ENCODE assay signal across 2 cellular contexts in genomic region chr20:48933017-48933766, GRCh38.
TF ChIP-seq lines count a peak whose summit lies in the region.

No MANE protein-coding gene starts in this region.

TF ChIP-seq in A549, 52 proteins besides CTCF, POLR2A, EP300 and RAD21 (continued from another document):
- TF ChIP-seq HMGXB4 (CRISPR knock-in tag; IDR thresholded peaks at IDR 0.05; ENCODE audit: borderline replicate concordance), result no peak
- no peak for TF ChIP-seq MAX (IDR thresholded peaks at IDR 0.05)
- TF ChIP-seq, protein P1, sequence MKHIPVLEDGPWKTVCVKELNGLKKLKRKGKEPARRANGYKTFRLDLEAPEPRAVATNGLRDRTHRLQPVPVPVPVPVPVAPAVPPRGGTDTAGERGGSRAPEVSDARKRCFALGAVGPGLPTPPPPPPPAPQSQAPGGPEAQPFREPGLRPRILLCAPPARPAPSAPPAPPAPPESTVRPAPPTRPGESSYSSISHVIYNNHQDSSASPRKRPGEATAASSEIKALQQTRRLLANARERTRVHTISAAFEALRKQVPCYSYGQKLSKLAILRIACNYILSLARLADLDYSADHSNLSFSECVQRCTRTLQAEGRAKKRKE (CRISPR knock-in tag; IDR thresholded peaks at IDR 0.05; ENCODE audit: low read depth), result no peak

TF ChIP-seq in HepG2, 621 proteins besides CTCF, POLR2A, EP300 and RAD21 (continued from another document):
- TF ChIP-seq E2F5 (CRISPR knock-in tag; conservative IDR thresholded peaks at IDR 0.05), result no peak
- no peak for TF ChIP-seq MIER3 (CRISPR knock-in tag; IDR thresholded peaks at IDR 0.05; ENCODE audit: borderline replicate concordance)
- TF ChIP-seq ZNF781 (CRISPR knock-in tag; IDR thresholded peaks at IDR 0.05; ENCODE audit: borderline replicate concordance, not compliant biosample characterization), result peak; percentile 36
- TF ChIP-seq, protein P2, sequence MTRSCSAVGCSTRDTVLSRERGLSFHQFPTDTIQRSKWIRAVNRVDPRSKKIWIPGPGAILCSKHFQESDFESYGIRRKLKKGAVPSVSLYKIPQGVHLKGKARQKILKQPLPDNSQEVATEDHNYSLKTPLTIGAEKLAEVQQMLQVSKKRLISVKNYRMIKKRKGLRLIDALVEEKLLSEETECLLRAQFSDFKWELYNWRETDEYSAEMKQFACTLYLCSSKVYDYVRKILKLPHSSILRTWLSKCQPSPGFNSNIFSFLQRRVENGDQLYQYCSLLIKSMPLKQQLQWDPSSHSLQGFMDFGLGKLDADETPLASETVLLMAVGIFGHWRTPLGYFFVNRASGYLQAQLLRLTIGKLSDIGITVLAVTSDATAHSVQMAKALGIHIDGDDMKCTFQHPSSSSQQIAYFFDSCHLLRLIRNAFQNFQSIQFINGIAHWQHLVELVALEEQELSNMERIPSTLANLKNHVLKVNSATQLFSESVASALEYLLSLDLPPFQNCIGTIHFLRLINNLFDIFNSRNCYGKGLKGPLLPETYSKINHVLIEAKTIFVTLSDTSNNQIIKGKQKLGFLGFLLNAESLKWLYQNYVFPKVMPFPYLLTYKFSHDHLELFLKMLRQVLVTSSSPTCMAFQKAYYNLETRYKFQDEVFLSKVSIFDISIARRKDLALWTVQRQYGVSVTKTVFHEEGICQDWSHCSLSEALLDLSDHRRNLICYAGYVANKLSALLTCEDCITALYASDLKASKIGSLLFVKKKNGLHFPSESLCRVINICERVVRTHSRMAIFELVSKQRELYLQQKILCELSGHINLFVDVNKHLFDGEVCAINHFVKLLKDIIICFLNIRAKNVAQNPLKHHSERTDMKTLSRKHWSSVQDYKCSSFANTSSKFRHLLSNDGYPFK (CRISPR knock-in tag; IDR thresholded peaks at IDR 0.05; ENCODE audit: borderline replicate concordance), result 0 out of 2 replicates have a peak, but pooled peaks have one; percentile 30
- no peak for TF ChIP-seq DMTF1 (CRISPR knock-in tag; IDR thresholded peaks at IDR 0.05)
- no peak for TF ChIP-seq ZNF878 (CRISPR knock-in tag; IDR thresholded peaks at IDR 0.05)
- TF ChIP-seq NRL (CRISPR knock-in tag; IDR thresholded peaks at IDR 0.05; ENCODE audit: borderline replicate concordance), result peak; percentile 59; the same call in 1 of the 2 replicates
- TF ChIP-seq, protein P3, sequence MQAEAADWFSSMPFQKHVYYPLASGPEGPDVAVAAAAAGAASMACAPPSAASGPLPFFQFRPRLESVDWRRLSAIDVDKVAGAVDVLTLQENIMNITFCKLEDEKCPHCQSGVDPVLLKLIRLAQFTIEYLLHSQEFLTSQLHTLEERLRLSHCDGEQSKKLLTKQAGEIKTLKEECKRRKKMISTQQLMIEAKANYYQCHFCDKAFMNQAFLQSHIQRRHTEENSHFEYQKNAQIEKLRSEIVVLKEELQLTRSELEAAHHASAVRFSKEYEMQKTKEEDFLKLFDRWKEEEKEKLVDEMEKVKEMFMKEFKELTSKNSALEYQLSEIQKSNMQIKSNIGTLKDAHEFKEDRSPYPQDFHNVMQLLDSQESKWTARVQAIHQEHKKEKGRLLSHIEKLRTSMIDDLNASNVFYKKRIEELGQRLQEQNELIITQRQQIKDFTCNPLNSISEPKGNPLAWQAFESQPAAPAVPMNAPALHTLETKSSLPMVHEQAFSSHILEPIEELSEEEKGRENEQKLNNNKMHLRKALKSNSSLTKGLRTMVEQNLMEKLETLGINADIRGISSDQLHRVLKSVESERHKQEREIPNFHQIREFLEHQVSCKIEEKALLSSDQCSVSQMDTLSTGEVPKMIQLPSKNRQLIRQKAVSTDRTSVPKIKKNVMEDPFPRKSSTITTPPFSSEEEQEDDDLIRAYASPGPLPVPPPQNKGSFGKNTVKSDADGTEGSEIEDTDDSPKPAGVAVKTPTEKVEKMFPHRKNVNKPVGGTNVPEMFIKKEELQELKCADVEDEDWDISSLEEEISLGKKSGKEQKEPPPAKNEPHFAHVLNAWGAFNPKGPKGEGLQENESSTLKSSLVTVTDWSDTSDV (CRISPR knock-in tag; IDR thresholded peaks at IDR 0.05), result peak; percentile 82; the same call in 1 of the 2 replicates
- no peak for TF ChIP-seq ZHX1 (CRISPR knock-in tag; IDR thresholded peaks at IDR 0.05; ENCODE audit: low read depth)
- TF ChIP-seq, protein P4, sequence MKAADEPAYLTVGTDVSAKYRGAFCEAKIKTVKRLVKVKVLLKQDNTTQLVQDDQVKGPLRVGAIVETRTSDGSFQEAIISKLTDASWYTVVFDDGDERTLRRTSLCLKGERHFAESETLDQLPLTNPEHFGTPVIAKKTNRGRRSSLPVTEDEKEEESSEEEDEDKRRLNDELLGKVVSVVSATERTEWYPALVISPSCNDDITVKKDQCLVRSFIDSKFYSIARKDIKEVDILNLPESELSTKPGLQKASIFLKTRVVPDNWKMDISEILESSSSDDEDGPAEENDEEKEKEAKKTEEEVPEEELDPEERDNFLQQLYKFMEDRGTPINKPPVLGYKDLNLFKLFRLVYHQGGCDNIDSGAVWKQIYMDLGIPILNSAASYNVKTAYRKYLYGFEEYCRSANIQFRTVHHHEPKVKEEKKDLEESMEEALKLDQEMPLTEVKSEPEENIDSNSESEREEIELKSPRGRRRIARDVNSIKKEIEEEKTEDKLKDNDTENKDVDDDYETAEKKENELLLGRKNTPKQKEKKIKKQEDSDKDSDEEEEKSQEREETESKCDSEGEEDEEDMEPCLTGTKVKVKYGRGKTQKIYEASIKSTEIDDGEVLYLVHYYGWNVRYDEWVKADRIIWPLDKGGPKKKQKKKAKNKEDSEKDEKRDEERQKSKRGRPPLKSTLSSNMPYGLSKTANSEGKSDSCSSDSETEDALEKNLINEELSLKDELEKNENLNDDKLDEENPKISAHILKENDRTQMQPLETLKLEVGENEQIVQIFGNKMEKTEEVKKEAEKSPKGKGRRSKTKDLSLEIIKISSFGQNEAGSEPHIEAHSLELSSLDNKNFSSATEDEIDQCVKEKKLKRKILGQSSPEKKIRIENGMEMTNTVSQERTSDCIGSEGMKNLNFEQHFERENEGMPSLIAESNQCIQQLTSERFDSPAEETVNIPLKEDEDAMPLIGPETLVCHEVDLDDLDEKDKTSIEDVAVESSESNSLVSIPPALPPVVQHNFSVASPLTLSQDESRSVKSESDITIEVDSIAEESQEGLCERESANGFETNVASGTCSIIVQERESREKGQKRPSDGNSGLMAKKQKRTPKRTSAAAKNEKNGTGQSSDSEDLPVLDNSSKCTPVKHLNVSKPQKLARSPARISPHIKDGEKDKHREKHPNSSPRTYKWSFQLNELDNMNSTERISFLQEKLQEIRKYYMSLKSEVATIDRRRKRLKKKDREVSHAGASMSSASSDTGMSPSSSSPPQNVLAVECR (CRISPR knock-in tag; IDR thresholded peaks at IDR 0.05; ENCODE audit: borderline replicate concordance), result 0 out of 2 replicates have a peak, but pooled peaks have one; percentile 7
- TF ChIP-seq, protein P5, sequence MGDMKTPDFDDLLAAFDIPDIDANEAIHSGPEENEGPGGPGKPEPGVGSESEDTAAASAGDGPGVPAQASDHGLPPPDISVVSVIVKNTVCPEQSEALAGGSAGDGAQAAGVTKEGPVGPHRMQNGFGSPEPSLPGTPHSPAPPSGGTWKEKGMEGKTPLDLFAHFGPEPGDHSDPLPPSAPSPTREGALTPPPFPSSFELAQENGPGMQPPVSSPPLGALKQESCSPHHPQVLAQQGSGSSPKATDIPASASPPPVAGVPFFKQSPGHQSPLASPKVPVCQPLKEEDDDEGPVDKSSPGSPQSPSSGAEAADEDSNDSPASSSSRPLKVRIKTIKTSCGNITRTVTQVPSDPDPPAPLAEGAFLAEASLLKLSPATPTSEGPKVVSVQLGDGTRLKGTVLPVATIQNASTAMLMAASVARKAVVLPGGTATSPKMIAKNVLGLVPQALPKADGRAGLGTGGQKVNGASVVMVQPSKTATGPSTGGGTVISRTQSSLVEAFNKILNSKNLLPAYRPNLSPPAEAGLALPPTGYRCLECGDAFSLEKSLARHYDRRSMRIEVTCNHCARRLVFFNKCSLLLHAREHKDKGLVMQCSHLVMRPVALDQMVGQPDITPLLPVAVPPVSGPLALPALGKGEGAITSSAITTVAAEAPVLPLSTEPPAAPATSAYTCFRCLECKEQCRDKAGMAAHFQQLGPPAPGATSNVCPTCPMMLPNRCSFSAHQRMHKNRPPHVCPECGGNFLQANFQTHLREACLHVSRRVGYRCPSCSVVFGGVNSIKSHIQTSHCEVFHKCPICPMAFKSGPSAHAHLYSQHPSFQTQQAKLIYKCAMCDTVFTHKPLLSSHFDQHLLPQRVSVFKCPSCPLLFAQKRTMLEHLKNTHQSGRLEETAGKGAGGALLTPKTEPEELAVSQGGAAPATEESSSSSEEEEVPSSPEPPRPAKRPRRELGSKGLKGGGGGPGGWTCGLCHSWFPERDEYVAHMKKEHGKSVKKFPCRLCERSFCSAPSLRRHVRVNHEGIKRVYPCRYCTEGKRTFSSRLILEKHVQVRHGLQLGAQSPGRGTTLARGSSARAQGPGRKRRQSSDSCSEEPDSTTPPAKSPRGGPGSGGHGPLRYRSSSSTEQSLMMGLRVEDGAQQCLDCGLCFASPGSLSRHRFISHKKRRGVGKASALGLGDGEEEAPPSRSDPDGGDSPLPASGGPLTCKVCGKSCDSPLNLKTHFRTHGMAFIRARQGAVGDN (CRISPR knock-in tag; IDR thresholded peaks at IDR 0.05), result peak; percentile 22; the same call in 1 of the 2 replicates
- 0 out of 2 replicates have a peak, but pooled peaks have one; percentile 11 for TF ChIP-seq ZNF563 (CRISPR knock-in tag; IDR thresholded peaks at IDR 0.05)
- no peak for TF ChIP-seq ISL2 (CRISPR knock-in tag; IDR thresholded peaks at IDR 0.05)
- peak; percentile 56; the same call in 1 of the 2 replicates for TF ChIP-seq ZNF616 (CRISPR knock-in tag; IDR thresholded peaks at IDR 0.05; ENCODE audit: low read depth)
- TF ChIP-seq ZNF12 (CRISPR knock-in tag; IDR thresholded peaks at IDR 0.05), result 0 out of 2 replicates have a peak, but pooled peaks have one; percentile 3
- peak; percentile 73; the same call in 1 of the 2 replicates for TF ChIP-seq ZBTB38 (CRISPR knock-in tag; IDR thresholded peaks at IDR 0.05)
- TF ChIP-seq MBNL3 (CRISPR knock-in tag; conservative IDR thresholded peaks at IDR 0.05), result no peak
- TF ChIP-seq SALL1 (CRISPR knock-in tag; IDR thresholded peaks at IDR 0.05), result peak; percentile 3; the same call in 1 of the 2 replicates
- no peak for TF ChIP-seq SMAD3 (CRISPR knock-in tag; IDR thresholded peaks at IDR 0.05)
- 0 out of 2 replicates have a peak, but pooled peaks have one; percentile 46 for TF ChIP-seq ZNF619 (CRISPR knock-in tag; IDR thresholded peaks at IDR 0.05)
- TF ChIP-seq ZNF296 (CRISPR knock-in tag; conservative IDR thresholded peaks at IDR 0.05), result 0 out of 2 replicates have a peak, but pooled peaks have one; percentile 51
- peak; percentile 58; the same call in 1 of the 2 replicates for TF ChIP-seq ZNF891 (CRISPR knock-in tag; IDR thresholded peaks at IDR 0.05)
